ENCODE assay signal across 27 cellular contexts in the genomic region with DNA sequence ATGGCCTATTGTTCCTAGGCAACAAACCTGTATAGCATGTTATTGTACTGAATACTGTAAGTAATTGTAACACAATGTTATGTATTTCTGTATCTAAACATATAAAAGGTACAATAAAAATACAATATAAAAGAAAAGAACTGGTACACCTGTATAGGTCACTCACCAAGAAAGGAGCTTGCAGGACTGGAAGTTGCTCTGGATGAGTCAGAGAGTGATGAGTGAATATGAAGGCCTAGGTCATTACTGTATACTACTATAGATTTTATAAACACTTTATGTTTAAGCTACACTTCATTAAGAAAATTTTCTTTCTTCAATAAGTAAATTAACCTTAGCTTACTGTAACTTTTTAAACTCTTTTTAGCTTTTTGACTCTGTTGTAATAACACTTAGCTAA.
"Had no signal": no experiment of that assay in that cellular context is flagged by ENCODE, and none has a peak within 500 bp of the region (broad histone marks: within the 10 kb centered on the region; RNA-seq: fewer than 3 reads in every experiment).

No MANE protein-coding gene starts in this region.

- ATAC-seq: activated naive CD8-positive, alpha-beta T cell treated with anti-CD3 and anti-CD28 coated beads, Interleukin-2, amount 50 U/mL, for 24 hours; activated T-cell treated with anti-CD3 and anti-CD28 coated beads, Interleukin-2, amount 50 U/mL, for 72 hours; body of pancreas had no signal

- FAIRE-seq: frontal cortex had no signal

- H3K27ac ChIP-seq: adrenal gland, body of pancreas, coronary artery, dorsolateral prefrontal cortex, esophagus squamous epithelium had no signal

- H3K4me3 ChIP-seq: adrenal gland, body of pancreas, coronary artery, dorsolateral prefrontal cortex, esophagus squamous epithelium had no signal

- H3K4me1 ChIP-seq: adrenal gland, body of pancreas, esophagus squamous epithelium had no signal

- H3K36me3 ChIP-seq: adrenal gland, esophagus squamous epithelium had no signal

- H3K9me3 ChIP-seq: adrenal gland, body of pancreas, esophagus squamous epithelium had no signal

- H3K27me3 ChIP-seq: adrenal gland, body of pancreas, dorsolateral prefrontal cortex, esophagus squamous epithelium had no signal

- DNase-seq: activated CD4-positive, alpha-beta memory T cell treated with anti-CD3 and anti-CD28 coated beads, Interleukin-2, amount 10 ng/mL, durations not matched to agents 7 days and 5 days; activated CD4-positive, alpha-beta T cell treated with anti-CD3 and anti-CD28 coated beads for 1 hour; activated CD4-positive, alpha-beta T cell treated with anti-CD3 and anti-CD28 coated beads for 4 hours; activated CD4-positive, alpha-beta T cell treated with anti-CD3 and anti-CD28 coated beads, Interleukin-2, amount 10 ng/mL, durations not matched to agents 7 days and 5 days; activated CD4-positive, alpha-beta T cell treated with anti-CD3 and anti-CD28 coated beads, Interleukin-2, amount 50 U/mL, for 4 hours; activated CD4-positive, CD25-positive, alpha-beta regulatory T cell; activated CD8-positive, alpha-beta memory T cell treated with anti-CD3 and anti-CD28 coated beads, Interleukin-2, amount 50 U/mL, for 48 hours; activated gamma-delta T cell treated with Interleukin-2 at 50 U/mL for 16 hours; activated naive CD4-positive, alpha-beta T cell treated with anti-CD3 and anti-CD28 coated beads for 36 hours; activated naive CD8-positive, alpha-beta T cell treated with anti-CD3 and anti-CD28 coated beads for 36 hours; activated naive CD8-positive, alpha-beta T cell treated with anti-CD3 and anti-CD28 coated beads, Interleukin-2, amount 50 U/mL, for 24 hours; activated T-cell treated with anti-CD3 and anti-CD28 coated beads for 4 hours; activated T-cell treated with anti-CD3 and anti-CD28 coated beads, Interleukin-2, amount 50 U/mL, for 24 hours; activated T-cell treated with anti-CD3 and anti-CD28 coated beads, Interleukin-2, amount 50 U/mL, for 72 hours; adrenal gland; amygdala; aorta; body of pancreas; dorsolateral prefrontal cortex; effector memory CD4-positive, alpha-beta T cell; endodermal cell; erythroblast; esophagus squamous epithelium; head of caudate nucleus; T-helper 2 cell had no signal
